ENCODE assay signal across 7 cellular contexts in genomic region chr17:77089118-77089477, GRCh38. TPM values are rescaled to one million over a fixed set of nuclear protein-coding genes. Genes with fewer than 3 reads are reported as not detected.
DNase-seq lines count a peak whose midpoint lies in the region; ATAC-seq and TF ChIP-seq lines count a peak whose summit lies in the region.

No MANE protein-coding gene starts in this region.

- H3K79me1 ChIP-seq in trophoblast cell (ENCODE audit: low read length): peaks cover 9% of the 10 kb centered on the region

- no peak overlapping the region for H2BK5ac ChIP-seq in trophoblast cell (ENCODE audit: low read depth, low read length, poor library complexity)

- H3K14ac ChIP-seq in trophoblast cell (ENCODE audit: low read length): peak overlapping the region; percentile 60

- peak overlapping the region; percentile 74 for H3K4me2 ChIP-seq in trophoblast cell (ENCODE audit: low read length)

- WGBS in trophoblast cell (ENCODE audit: extremely low coverage, insufficient coverage, insufficient read length): no CpG with 5 or more reads among the region's 6 CpGs

- peak overlapping the region; percentile 82 for H4K91ac ChIP-seq in trophoblast cell (ENCODE audit: low read depth, low read length)

- H4K8ac ChIP-seq in trophoblast cell (ENCODE audit: low read depth, low read length): peak overlapping the region; percentile 81

- H2AK5ac ChIP-seq in trophoblast cell (ENCODE audit: low read length): peak overlapping the region; percentile 44

- no peaks in the 10 kb centered on the region for H3K27me3 ChIP-seq in trophoblast cell (ENCODE audit: insufficient read depth, low read length)

- H3K27ac ChIP-seq in trophoblast cell (ENCODE audit: low read depth, low read length): peak overlapping the region; percentile 29

- H3K18ac ChIP-seq in trophoblast cell (ENCODE audit: low read length): peak overlapping the region; percentile 37

- peaks cover 6% of the 10 kb centered on the region for H3K79me2 ChIP-seq in trophoblast cell (ENCODE audit: control insufficient read depth, insufficient read depth, low read length, poor library complexity)

- peak overlapping the region; percentile 45 for H2BK120ac ChIP-seq in trophoblast cell (ENCODE audit: insufficient read depth, low read length, poor library complexity)

- H3K4ac ChIP-seq in trophoblast cell (ENCODE audit: low read depth, low read length): peak overlapping the region; percentile 46

- peak overlapping the region; percentile 71 for H4K12ac ChIP-seq in trophoblast cell (ENCODE audit: low read depth, low read length)

- DNase-seq in HT-29 (ENCODE audit: low spot score): peak; percentile 33
- no peak for DNase-seq in fibroblast of pulmonary artery (ENCODE audit: low read depth)
- DNase-seq in trophoblast cell: peak in 1 of 2 donors; percentile 20
- no peak for DNase-seq in NCI-H2196 treated with DMSO at 0.1 percent for 48 hours (lab: John Stamatoyannopoulos, UW; ENCODE audit: unreplicated experiment)
- no peak for DNase-seq in pons (ENCODE audit: low spot score)

- H3K4me3 ChIP-seq in WI38 (ENCODE audit: low read depth, low read length) (peak overlapping the region; percentile 94), fibroblast of pulmonary artery (replicated peaks; ENCODE audit: low read depth, low read length) (peak overlapping the region; percentile 93), trophoblast cell (ENCODE audit: low read depth, low read length) (peak overlapping the region; percentile 73)

- ATAC-seq in HG02970 (IDR thresholded peaks at IDR 0.05; ENCODE audit: low FRiP score, unreplicated experiment): no peak

- H2BK12ac ChIP-seq in trophoblast cell (ENCODE audit: low read length): no peak overlapping the region

- no peaks in the 10 kb centered on the region for H3K9me3 ChIP-seq in trophoblast cell (ENCODE audit: insufficient read depth, low read depth, low read length)

- H2AFZ ChIP-seq in trophoblast cell (ENCODE audit: insufficient read depth, low read length, poor library complexity): peak overlapping the region; percentile 83

- peak overlapping the region; percentile 77 for H3K9ac ChIP-seq in trophoblast cell (ENCODE audit: low read length)

- TF ChIP-seq CTCF in WI38 (IDR thresholded peaks at IDR 0.05; ENCODE audit: low read depth, low read length): no peak
- no peak for TF ChIP-seq CTCF in fibroblast of pulmonary artery (IDR thresholded peaks at IDR 0.05; ENCODE audit: low read length, missing control alignments)

- peaks cover 2 to 6% of the 10 kb centered on the region in 2 experiments for H3K4me1 ChIP-seq in trophoblast cell (ENCODE audit: control insufficient read depth in 1 of 2, insufficient read depth in 2 of 2, low read length in 2 of 2)

- H3K36me3 ChIP-seq in trophoblast cell (ENCODE audit: control insufficient read depth in 1 of 2, insufficient read depth in 2 of 2, low read length in 2 of 2): peaks cover 21 to 24% of the 10 kb centered on the region in 2 experiments

- H3K23ac ChIP-seq in trophoblast cell (ENCODE audit: low read length): no peak overlapping the region

RNA-seq across cellular contexts. Expression of gene SEC14L1, which starts 51.7 kb away (rescaled TPM):
- total RNA-seq in HT-29 (2014; rRNA removed; shearing (Covaris generic)): 13.9 and 16.1 TPM in 2 replicates
- polyA plus RNA-seq in trophoblast cell (2013): 71.4 and 71.6 TPM in 2 replicates
